ENCODE assay signal across 25 cellular contexts in the genomic region with DNA sequence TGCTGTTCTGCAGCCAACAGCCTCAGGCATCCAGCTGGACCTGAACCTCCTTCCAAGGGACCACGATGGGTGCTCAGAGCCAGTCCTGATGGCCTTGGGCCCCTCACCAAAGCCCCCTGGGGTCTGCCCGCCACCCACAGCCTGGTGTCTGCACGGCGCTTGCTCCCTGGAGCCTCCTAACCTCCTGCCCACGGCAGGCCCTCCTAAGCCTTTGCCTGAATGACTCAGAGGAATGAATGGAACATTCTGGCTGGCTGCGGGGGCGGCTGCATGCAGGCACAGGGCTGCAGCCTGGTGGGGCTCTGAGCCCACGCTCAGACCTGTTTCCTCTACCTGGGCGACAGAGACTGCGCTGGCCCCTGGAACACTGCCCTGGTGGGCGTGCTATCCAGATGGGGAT. TPM values are rescaled to one million over a fixed set of nuclear protein-coding genes. Genes with fewer than 3 reads are reported as not detected.
DNase-seq lines count a peak whose midpoint lies in the region; ATAC-seq and TF ChIP-seq lines count a peak whose summit lies in the region.
"Had no signal": no experiment of that assay in that cellular context is flagged by ENCODE, and none has a peak within 500 bp of the region (broad histone marks: within the 10 kb centered on the region; RNA-seq: fewer than 3 reads in every experiment).

No MANE protein-coding gene starts in this region.

- peak; percentile 4 for DNase-seq in T-helper 2 cell treated with Interferon-gamma antibody and Interleukin-4, amounts not matched to agents 5 μg/mL and 100 μg/mL, for 36 hours (ENCODE audit: low spot score)
- no peak for DNase-seq in T-helper 2 cell
- DNase-seq in choroid plexus epithelial cell (ENCODE audit: low read depth) = peak; percentile 10
- DNase-seq in kidney glomerular epithelial cell (lab: John Stamatoyannopoulos, UW) = peak; percentile 10
- DNase-seq in superior temporal gyrus (ENCODE audit: extremely low spot score) = peak; percentile 33
- no peak for DNase-seq in NCI-H2171 treated with DMSO at 0.1 percent for 48 hours (lab: John Stamatoyannopoulos, UW)
- no peak for DNase-seq in sigmoid colon
- DNase-seq: activated CD4-positive, alpha-beta T cell treated with anti-CD3 and anti-CD28 coated beads for 4 hours; activated effector memory CD4-positive, alpha-beta T cell treated with anti-CD3 and anti-CD28 coated beads, Interleukin-2, amount 50 U/mL, for 16 hours; adrenal gland; central memory CD4-positive, alpha-beta T cell; effector CD8-positive, alpha-beta T cell; GDM1; H9; NCI-H1694 treated with DMSO at 0.1 percent for 48 hours; NCI-H226; RPMI8226; small intestine; stimulated activated CD4-positive, alpha-beta T cell treated with anti-CD3 and anti-CD28 coated beads, Interleukin-4, amount 100 ng/mL, for 1 hour had no signal

- no peaks in the 10 kb centered on the region for H3K4me1 ChIP-seq in sigmoid colon
- H3K4me1 ChIP-seq: adrenal gland, parathyroid adenoma had no signal

- TF ChIP-seq POLR2A in sigmoid colon (IDR thresholded peaks at IDR 0.05) = no peak

- no peak overlapping the region for H3K27ac Mint-ChIP-seq in T-helper 2 cell treated with Interferon-gamma antibody and Interleukin-4, amounts not matched to agents 5 μg/mL and 100 μg/mL, for 36 hours
- H3K27ac Mint-ChIP-seq: H9 had no signal

- no peaks in the 10 kb centered on the region for H3K9me3 ChIP-seq in sigmoid colon
- H3K9me3 ChIP-seq: adrenal gland; BLaER1 treated with 17β-estradiol and CSF1 and Interleukin-3, amounts not matched to agents 10 nM and 100 nM had no signal

- WGBS in sigmoid colon, 2 donors = 81 to 84% methylated on average over 11 of the region's 11 CpGs

- no peaks in the 10 kb centered on the region for H3K4me1 Mint-ChIP-seq in T-helper 2 cell treated with Interferon-gamma antibody and Interleukin-4, amounts not matched to agents 5 μg/mL and 100 μg/mL, for 36 hours (ENCODE audit: low read depth)

- H3K4me3 ChIP-seq in choroid plexus epithelial cell (ENCODE audit: low read depth, low read length) (no peak overlapping the region), sigmoid colon (no peak overlapping the region)
- H3K4me3 ChIP-seq: adrenal gland; BLaER1 treated with 17β-estradiol and CSF1 and Interleukin-3, amounts not matched to agents 10 nM and 100 nM had no signal

- peaks cover 0 to 45% (median 6%) of the 10 kb centered on the region in 3 donors for H3K27me3 ChIP-seq in sigmoid colon
- H3K27me3 ChIP-seq: adrenal gland; BLaER1 treated with 17β-estradiol and CSF1 and Interleukin-3, amounts not matched to agents 10 nM and 100 nM had no signal

- no peaks in the 10 kb centered on the region for H3K27me3 Mint-ChIP-seq in T-helper 2 cell treated with Interferon-gamma antibody and Interleukin-4, amounts not matched to agents 5 μg/mL and 100 μg/mL, for 36 hours (ENCODE audit: low read depth)

- ATAC-seq in HG03108 (IDR thresholded peaks at IDR 0.05; ENCODE audit: unreplicated experiment) = no peak

- no peak for TF ChIP-seq EP300 in sigmoid colon (IDR thresholded peaks at IDR 0.05)

- no peaks in the 10 kb centered on the region for H3K36me3 Mint-ChIP-seq in T-helper 2 cell treated with Interferon-gamma antibody and Interleukin-4, amounts not matched to agents 5 μg/mL and 100 μg/mL, for 36 hours (ENCODE audit: low read depth)

- H3K9me3 Mint-ChIP-seq in T-helper 2 cell treated with Interferon-gamma antibody and Interleukin-4, amounts not matched to agents 5 μg/mL and 100 μg/mL, for 36 hours = no peaks in the 10 kb centered on the region
- H3K9me3 Mint-ChIP-seq: H9 had no signal

- H3K36me3 ChIP-seq in sigmoid colon = no peaks in the 10 kb centered on the region
- H3K36me3 ChIP-seq: adrenal gland; BLaER1 treated with 17β-estradiol and CSF1 and Interleukin-3, amounts not matched to agents 10 nM and 100 nM had no signal

- no peak overlapping the region for H3K4me3 Mint-ChIP-seq in T-helper 2 cell treated with Interferon-gamma antibody and Interleukin-4, amounts not matched to agents 5 μg/mL and 100 μg/mL, for 36 hours
- H3K4me3 Mint-ChIP-seq: H9 had no signal

- no peak overlapping the region for H3K27ac ChIP-seq in sigmoid colon
- H3K27ac ChIP-seq: 22Rv1; adrenal gland; BLaER1 treated with 17β-estradiol and CSF1 and Interleukin-3, amounts not matched to agents 10 nM and 100 nM; parathyroid adenoma had no signal

- TF ChIP-seq CTCF in choroid plexus epithelial cell (conservative IDR thresholded peaks at IDR 0.05; ENCODE audit: low read depth, low read length) = no peak
- TF ChIP-seq CTCF in sigmoid colon (IDR thresholded peaks at IDR 0.05) = no peak

- intact Hi-C loops in sigmoid colon (cut with DNase I) = no loop called here

RNA-seq across cellular contexts. Expression of a gene that starts 6.9 kb away (rescaled TPM):
- total RNA-seq in sigmoid colon = not detected
- not detected for polyA plus RNA-seq in sigmoid colon
- total RNA-seq: adrenal gland, H9, myocyte, urinary bladder had no signal
- polyA plus RNA-seq: adrenal gland, small intestine, urinary bladder had no signal

RNA-seq across cellular contexts. Expression of a gene that starts 9.6 kb away (rescaled TPM):
- under 1 TPM in 3 of 4 donors, not detected in 1; 0.28 to 0.95 (median 0.36) TPM for total RNA-seq in sigmoid colon
- polyA plus RNA-seq in sigmoid colon = under 1 TPM in 1 of 3 donors, not detected in 2; 0.23 TPM

RNA-seq across cellular contexts. Expression of a gene that starts 29.3 kb away (rescaled TPM):
- total RNA-seq in sigmoid colon = not detected
- polyA plus RNA-seq in sigmoid colon = not detected
- total RNA-seq: adrenal gland, myocyte, urinary bladder had no signal
- polyA plus RNA-seq: adrenal gland, small intestine, urinary bladder had no signal

RNA-seq across cellular contexts. Expression of a gene that starts 53.1 kb away (rescaled TPM):
- not detected for total RNA-seq in sigmoid colon
- not detected for polyA plus RNA-seq in sigmoid colon
- total RNA-seq: adrenal gland, H9, myocyte, urinary bladder had no signal
- polyA plus RNA-seq: adrenal gland, small intestine, urinary bladder had no signal

Comparison
In these comparisons a context has a peak if more than half of its experiments do, and no peak if none do; other contexts are left out.
1. DNase-seq: peak in T-helper 2 cell treated with Interferon-gamma antibody and Interleukin-4, amounts not matched to agents 5 μg/mL and 100 μg/mL, for 36 hours (single experiment), choroid plexus epithelial cell (single experiment), kidney glomerular epithelial cell (single experiment) and superior temporal gyrus (single experiment); none in T-helper 2 cell (0 of 5), NCI-H2171 treated with DMSO at 0.1 percent for 48 hours (single experiment) and sigmoid colon (single experiment).